In the genomic region with DNA sequence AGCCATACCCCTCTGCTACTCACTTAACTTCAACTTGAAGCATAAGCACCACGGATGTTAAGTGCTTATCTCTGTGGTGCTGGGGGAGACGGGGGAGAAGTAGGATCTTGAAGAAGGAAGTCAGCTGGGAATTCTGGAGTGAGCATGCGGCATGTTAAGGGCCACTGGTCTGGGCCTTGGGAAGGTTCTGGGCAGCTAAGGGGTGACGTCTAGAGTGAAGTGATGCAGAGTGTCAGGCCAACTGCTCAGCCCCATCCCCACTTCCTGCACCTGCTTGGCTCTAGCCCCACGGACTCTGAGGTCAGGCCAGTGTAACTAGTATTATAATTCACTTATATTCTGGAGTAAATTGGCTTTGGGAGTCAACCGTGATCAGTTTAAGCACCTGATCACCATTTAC, we compare ENCODE assay signal across 33 cellular contexts.
"Had no signal": no experiment of that assay in that cellular context is flagged by ENCODE, and none has a peak within 500 bp of the region (broad histone marks: within the 10 kb centered on the region; RNA-seq: fewer than 3 reads in every experiment).

No MANE protein-coding gene starts in this region.

- H3K9me3 ChIP-seq: ascending aorta, Peyer's patch had no signal

- H3K4me1 ChIP-seq: ascending aorta, Peyer's patch had no signal

- H3K9ac ChIP-seq: KMS-11 had no signal

- H3K4me2 ChIP-seq: KMS-11 had no signal

- H3K36me3 Mint-ChIP-seq: activated naive CD8-positive, alpha-beta T cell treated with anti-CD3 and anti-CD28 coated beads for 36 hours had no signal

- H3K9me3 Mint-ChIP-seq: activated CD8-positive, alpha-beta T cell treated with anti-CD3 and anti-CD28 coated beads for 36 hours; activated naive CD8-positive, alpha-beta T cell treated with anti-CD3 and anti-CD28 coated beads for 36 hours; activated T-helper 17 cell treated with anti-CD3 and anti-CD28 coated beads, Interleukin-2, amount 50 U/mL, for 72 hours; central memory CD8-positive, alpha-beta T cell had no signal

- H3K4me1 Mint-ChIP-seq: activated CD4-positive, alpha-beta T cell treated with anti-CD3 and anti-CD28 coated beads, Interleukin-2, amount 10 ng/mL, durations not matched to agents 24 days and 14 days; activated naive CD8-positive, alpha-beta T cell treated with anti-CD3 and anti-CD28 coated beads for 36 hours; activated T-helper 17 cell treated with anti-CD3 and anti-CD28 coated beads, Interleukin-2, amount 50 U/mL, for 72 hours; central memory CD8-positive, alpha-beta T cell had no signal

- H3K27ac ChIP-seq: ascending aorta, cardiac muscle cell, KMS-11, Peyer's patch had no signal

- H3K4me3 ChIP-seq: ascending aorta, cardiac muscle cell, Peyer's patch had no signal

- H3K36me3 ChIP-seq: ascending aorta, cardiac muscle cell, Peyer's patch had no signal

- H3K4me3 Mint-ChIP-seq: activated CD4-positive, alpha-beta T cell treated with anti-CD3 and anti-CD28 coated beads, Interleukin-2, amount 10 ng/mL, durations not matched to agents 24 days and 14 days; activated CD8-positive, alpha-beta T cell treated with anti-CD3 and anti-CD28 coated beads for 36 hours; activated naive CD8-positive, alpha-beta T cell treated with anti-CD3 and anti-CD28 coated beads for 36 hours; activated T-cell treated with anti-CD3 and anti-CD28 coated beads, Interleukin-2, amount 50 U/mL, for 72 hours; activated T-helper 17 cell treated with anti-CD3 and anti-CD28 coated beads, Interleukin-2, amount 50 U/mL, for 72 hours; central memory CD8-positive, alpha-beta T cell had no signal

- H3K27ac Mint-ChIP-seq: activated CD4-positive, alpha-beta T cell treated with anti-CD3 and anti-CD28 coated beads, Interleukin-2, amount 10 ng/mL, durations not matched to agents 24 days and 14 days; activated CD8-positive, alpha-beta T cell treated with anti-CD3 and anti-CD28 coated beads for 36 hours; activated naive CD8-positive, alpha-beta T cell treated with anti-CD3 and anti-CD28 coated beads for 36 hours; activated T-cell treated with anti-CD3 and anti-CD28 coated beads, Interleukin-2, amount 50 U/mL, for 72 hours; activated T-helper 17 cell treated with anti-CD3 and anti-CD28 coated beads, Interleukin-2, amount 50 U/mL, for 72 hours had no signal

- H3K27me3 Mint-ChIP-seq: activated CD8-positive, alpha-beta T cell treated with anti-CD3 and anti-CD28 coated beads for 36 hours; activated naive CD8-positive, alpha-beta T cell treated with anti-CD3 and anti-CD28 coated beads for 36 hours; activated T-helper 17 cell treated with anti-CD3 and anti-CD28 coated beads, Interleukin-2, amount 50 U/mL, for 72 hours; central memory CD8-positive, alpha-beta T cell had no signal

- DNase-seq: activated CD4-positive, alpha-beta T cell treated with anti-CD3 and anti-CD28 coated beads, Interleukin-2, amount 10 ng/mL, durations not matched to agents 24 days and 14 days; activated CD4-positive, alpha-beta T cell treated with anti-CD3 and anti-CD28 coated beads, Interleukin-2, amount 50 U/mL, for 4 hours; activated CD8-positive, alpha-beta T cell treated with anti-CD3 and anti-CD28 coated beads for 36 hours; activated effector memory CD4-positive, alpha-beta T cell treated with anti-CD3 and anti-CD28 coated beads, Interleukin-2, amount 50 U/mL, for 16 hours; activated naive CD4-positive, alpha-beta T cell; activated naive CD4-positive, alpha-beta T cell treated with anti-CD3 and anti-CD28 coated beads, Interleukin-2, amount 50 U/mL, for 16 hours; activated naive CD8-positive, alpha-beta T cell treated with anti-CD3 and anti-CD28 coated beads for 36 hours; activated T-cell treated with anti-CD3 and anti-CD28 coated beads, Interleukin-2, amount 50 U/mL, for 1 hour; activated T-cell treated with anti-CD3 and anti-CD28 coated beads, Interleukin-2, amount 50 U/mL, for 72 hours; amniotic stem cell; MM.1S; MV-4-11; NCI-H1092; NCI-H1436 treated with DMSO at 0.1 percent for 48 hours; NCI-H187; NCI-H2029 treated with DMSO at 0.1 percent for 48 hours; NCI-H2107; NCI-H226; NCI-H446 treated with DMSO at 0.1 percent for 48 hours; NCI-H524; NCI-H69; NCI-H82; NK-92 treated with Interleukin-12 subunit alpha and Interleukin-12 subunit beta, amount 100 ng/mL, for 24 hours; PC-3; Peyer's patch; RPMI8226; SIG-M5; T1000 had no signal

- ATAC-seq: activated CD8-positive, alpha-beta T cell treated with anti-CD3 and anti-CD28 coated beads for 36 hours; activated T-cell treated with anti-CD3 and anti-CD28 coated beads, Interleukin-2, amount 50 U/mL, for 72 hours; activated T-helper 17 cell treated with anti-CD3 and anti-CD28 coated beads, Interleukin-2, amount 50 U/mL, for 72 hours; PC-3 had no signal

- H3K27me3 ChIP-seq: ascending aorta, cardiac muscle cell, Peyer's patch had no signal
